Comparison of ENCODE assay signal across 9 cellular contexts in genomic region chr22:29464581-29464980, GRCh38. TPM values are rescaled to one million over a fixed set of nuclear protein-coding genes. Genes with fewer than 3 reads are reported as not detected.
"Had no signal": no experiment of that assay in that cellular context is flagged by ENCODE, and none has a peak within 500 bp of the region (broad histone marks: within the 10 kb centered on the region; RNA-seq: fewer than 3 reads in every experiment).

No MANE protein-coding gene starts in this region.

- DNase-seq: GDM1, GF-D8 had no signal

- H3K4me3 ChIP-seq: GM12878 had no signal

- FAIRE-seq: G401.6, GM12878, GM12891, GM12892, GM18507, GM19239 had no signal

- ATAC-seq: GM12878 had no signal

RNA-seq across cellular contexts. Expression of gene RFPL1, which starts 26.2 kb away (rescaled TPM):
- total RNA-seq: G401, GM12878 had no signal
